18 cellular contexts compared by ENCODE assay signal in the genomic region with DNA sequence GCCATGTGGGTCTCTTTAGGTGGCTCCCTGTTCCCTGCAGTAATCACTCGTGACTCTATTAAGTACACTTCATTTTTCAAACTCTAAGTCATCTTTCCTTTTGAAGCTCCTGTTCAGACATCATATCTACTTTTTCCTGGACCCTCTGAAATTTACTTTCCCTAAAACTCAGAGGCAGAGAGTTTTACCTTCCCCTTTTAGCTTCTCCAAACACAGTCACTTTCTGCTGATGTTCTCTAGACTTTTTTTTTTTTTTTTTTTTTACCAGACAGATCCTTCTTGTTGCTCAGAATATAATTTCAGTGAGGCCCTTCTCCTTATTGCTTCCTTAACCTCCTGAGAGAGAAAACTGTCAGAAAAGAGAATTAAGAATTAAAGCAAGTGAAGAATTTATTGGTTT.
"Had no signal": no experiment of that assay in that cellular context is flagged by ENCODE, and none has a peak within 500 bp of the region (broad histone marks: within the 10 kb centered on the region; RNA-seq: fewer than 3 reads in every experiment).

No MANE protein-coding gene starts in this region.

- DNase-seq: erythroblast; foreskin keratinocyte; mammary epithelial cell; natural killer cell; occipital lobe; pancreas; spleen; stimulated activated CD4-positive, alpha-beta T cell treated with anti-CD3 and anti-CD28 coated beads, Interleukin-15, amount 100 ng/mL, for 24 hours; stimulated activated CD4-positive, alpha-beta T cell treated with anti-CD3 and anti-CD28 coated beads, Interleukin-1b, Interleukin-23, amount 100 ng/mL, for 48 hours; stimulated activated CD4-positive, alpha-beta T cell treated with anti-CD3 and anti-CD28 coated beads, Interleukin-4, amount 100 ng/mL, for 24 hours; stimulated activated naive CD8-positive, alpha-beta T cell treated with anti-CD3 and anti-CD28 coated beads, Interleukin-15, amount 100 ng/mL, for 72 hours; testis; transverse colon had no signal

- H3K9me3 ChIP-seq: pancreas, spleen, testis, transverse colon had no signal

- H3K4me1 ChIP-seq: foreskin keratinocyte had no signal

- H3K27me3 Mint-ChIP-seq: central memory CD8-positive, alpha-beta T cell; stimulated activated memory B cell treated with anti-CD40 and anti-IgM and Interleukin-4, amounts not matched to agents 10 μg/mL and 1 μg/mL and 100 μg/mL, for 72 hours; stimulated activated naive CD8-positive, alpha-beta T cell treated with anti-CD3 and anti-CD28 coated beads, Interleukin-15, amount 100 ng/mL, for 72 hours had no signal

- H3K27ac ChIP-seq: foreskin keratinocyte, hepatocyte, pancreas, testis, transverse colon had no signal

- H2AFZ ChIP-seq: hepatocyte had no signal

- H3K4me2 ChIP-seq: hepatocyte had no signal

- H3K9me3 Mint-ChIP-seq: central memory CD8-positive, alpha-beta T cell; mesothelial cell of epicardium; natural killer cell; stimulated activated memory B cell treated with anti-CD40 and anti-IgM and Interleukin-4, amounts not matched to agents 10 μg/mL and 1 μg/mL and 100 μg/mL, for 72 hours; stimulated activated naive CD8-positive, alpha-beta T cell treated with anti-CD3 and anti-CD28 coated beads, Interleukin-15, amount 100 ng/mL, for 72 hours had no signal

- H3K79me2 ChIP-seq: hepatocyte had no signal

- ATAC-seq: foreskin keratinocyte; natural killer cell; sciatic nerve; stimulated activated memory B cell treated with anti-CD40 and anti-IgM and Interleukin-4, amounts not matched to agents 10 μg/mL and 1 μg/mL and 100 μg/mL, for 72 hours; stimulated activated naive CD8-positive, alpha-beta T cell treated with anti-CD3 and anti-CD28 coated beads, Interleukin-15, amount 100 ng/mL, for 72 hours had no signal

- H3K36me3 ChIP-seq: pancreas, spleen, transverse colon had no signal

- H3K27me3 ChIP-seq: foreskin keratinocyte, hepatocyte, pancreas, spleen, testis, transverse colon had no signal

- H3K4me3 Mint-ChIP-seq: central memory CD8-positive, alpha-beta T cell; mesothelial cell of epicardium; natural killer cell; stimulated activated memory B cell treated with anti-CD40 and anti-IgM and Interleukin-4, amounts not matched to agents 10 μg/mL and 1 μg/mL and 100 μg/mL, for 72 hours; stimulated activated naive CD8-positive, alpha-beta T cell treated with anti-CD3 and anti-CD28 coated beads, Interleukin-15, amount 100 ng/mL, for 72 hours had no signal

- H3K36me3 Mint-ChIP-seq: mesothelial cell of epicardium; natural killer cell; stimulated activated memory B cell treated with anti-CD40 and anti-IgM and Interleukin-4, amounts not matched to agents 10 μg/mL and 1 μg/mL and 100 μg/mL, for 72 hours had no signal

- H3K4me3 ChIP-seq: hepatocyte, pancreas, spleen, testis, transverse colon had no signal

- H3K27ac Mint-ChIP-seq: mesothelial cell of epicardium; natural killer cell; stimulated activated memory B cell treated with anti-CD40 and anti-IgM and Interleukin-4, amounts not matched to agents 10 μg/mL and 1 μg/mL and 100 μg/mL, for 72 hours had no signal

- H3K4me1 Mint-ChIP-seq: central memory CD8-positive, alpha-beta T cell; natural killer cell; stimulated activated memory B cell treated with anti-CD40 and anti-IgM and Interleukin-4, amounts not matched to agents 10 μg/mL and 1 μg/mL and 100 μg/mL, for 72 hours; stimulated activated naive CD8-positive, alpha-beta T cell treated with anti-CD3 and anti-CD28 coated beads, Interleukin-15, amount 100 ng/mL, for 72 hours had no signal
